1 cellular context compared by ENCODE assay signal in the genomic region with DNA sequence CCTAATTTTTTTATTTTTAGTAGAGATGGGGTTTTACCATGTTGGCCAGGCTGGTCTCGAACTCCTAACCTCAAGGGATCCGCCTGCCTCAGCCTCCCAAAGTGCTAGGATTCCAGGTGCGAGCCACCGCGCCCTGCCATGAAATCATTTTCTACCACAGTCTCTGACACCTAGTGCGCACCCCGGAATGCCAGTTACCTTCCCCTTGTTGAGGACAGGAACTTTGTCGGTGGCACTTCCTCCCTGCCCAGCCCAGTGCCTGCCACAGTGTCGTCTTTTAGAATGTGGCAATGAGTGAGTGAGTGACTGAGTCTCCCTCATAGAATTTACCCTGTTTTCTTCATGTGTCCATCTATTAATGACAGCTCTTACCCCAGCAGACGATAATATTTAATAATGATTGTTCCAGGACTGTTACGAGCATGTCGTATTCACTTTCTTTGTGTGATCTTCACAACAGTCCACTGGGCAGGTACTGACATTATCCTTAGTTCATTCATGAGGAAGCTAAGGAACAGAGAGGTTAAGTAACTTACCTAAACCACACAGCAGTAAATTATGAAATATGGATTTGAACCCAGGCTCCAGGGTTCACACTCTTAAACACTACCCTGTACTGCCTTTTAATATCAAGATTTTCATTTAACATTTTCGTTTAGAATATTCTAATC.
TF ChIP-seq lines count a peak whose summit lies in the region.

No MANE protein-coding gene starts in this region.

TF ChIP-seq in GM12878, 131 proteins besides CTCF, POLR2A, EP300 and RAD21:
- TF ChIP-seq SRF (IDR thresholded peaks at IDR 0.05; ENCODE audit: low read depth in 2 of 2, low read length in 2 of 2) (no peak), POLR2AphosphoS2 (IDR thresholded peaks at IDR 0.05; ENCODE audit: low read depth, low read length) (no peak), MYC (IDR thresholded peaks at IDR 0.05; ENCODE audit: insufficient read depth, insufficient read length, insufficient replicate concordance, low read length, severe bottlenecking) (no peak), SMC3 (IDR thresholded peaks at IDR 0.05; ENCODE audit: borderline replicate concordance, low read length) (no peak)
- TF ChIP-seq, protein P1, sequence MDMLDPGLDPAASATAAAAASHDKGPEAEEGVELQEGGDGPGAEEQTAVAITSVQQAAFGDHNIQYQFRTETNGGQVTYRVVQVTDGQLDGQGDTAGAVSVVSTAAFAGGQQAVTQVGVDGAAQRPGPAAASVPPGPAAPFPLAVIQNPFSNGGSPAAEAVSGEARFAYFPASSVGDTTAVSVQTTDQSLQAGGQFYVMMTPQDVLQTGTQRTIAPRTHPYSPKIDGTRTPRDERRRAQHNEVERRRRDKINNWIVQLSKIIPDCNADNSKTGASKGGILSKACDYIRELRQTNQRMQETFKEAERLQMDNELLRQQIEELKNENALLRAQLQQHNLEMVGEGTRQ (IDR thresholded peaks at IDR 0.05; ENCODE audit: borderline replicate concordance, low read depth, low read length) = no peak
